2 cellular contexts compared by ENCODE assay signal in the genomic region with DNA sequence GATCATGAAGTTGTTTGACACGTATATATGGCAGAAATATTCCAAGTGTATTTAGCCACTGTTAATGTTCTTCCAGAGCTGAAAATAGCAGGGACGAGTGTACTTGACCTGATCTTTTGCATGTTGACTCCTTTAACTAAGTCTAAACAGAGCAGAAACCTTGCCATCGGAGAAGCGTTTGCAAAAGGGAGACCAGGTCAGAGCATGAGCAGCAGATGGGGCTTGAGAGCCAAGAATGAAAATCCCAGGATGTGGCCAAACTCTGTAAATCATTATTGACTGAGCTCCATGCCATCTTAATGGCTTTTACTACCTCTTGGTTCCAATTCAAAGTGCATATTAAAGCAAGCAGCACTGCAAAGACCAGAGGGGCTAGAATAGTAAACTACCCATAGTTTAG.
TF ChIP-seq lines count a peak whose summit lies in the region.

No MANE protein-coding gene starts in this region.

TF ChIP-seq in A549, 52 proteins besides CTCF, POLR2A, EP300 and RAD21:
- peak; percentile 39 for TF ChIP-seq SMC3 (IDR thresholded peaks at IDR 0.05)
- TF ChIP-seq NPAS2 (CRISPR knock-in tag; IDR thresholded peaks at IDR 0.05; ENCODE audit: borderline replicate concordance), result no peak
- TF ChIP-seq MYC (IDR thresholded peaks at IDR 0.05; ENCODE audit: borderline replicate concordance, low read length), result no peak
- no peak for TF ChIP-seq ZFP36 (IDR thresholded peaks at IDR 0.05; ENCODE audit: borderline replicate concordance, partially characterized antibody)
- TF ChIP-seq, protein P1, sequence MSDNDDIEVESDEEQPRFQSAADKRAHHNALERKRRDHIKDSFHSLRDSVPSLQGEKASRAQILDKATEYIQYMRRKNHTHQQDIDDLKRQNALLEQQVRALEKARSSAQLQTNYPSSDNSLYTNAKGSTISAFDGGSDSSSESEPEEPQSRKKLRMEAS (IDR thresholded peaks at IDR 0.05), result no peak
- TF ChIP-seq ZC3H11A (IDR thresholded peaks at IDR 0.05), result no peak
- TF ChIP-seq POLR2AphosphoS2 (conservative IDR thresholded peaks at IDR 0.05; ENCODE audit: low read length), result no peak

TF ChIP-seq in SK-N-SH treated with all-trans-retinoic acid at 6 μM for 48 hours, 23 proteins besides CTCF, POLR2A, EP300 and RAD21:
- TF ChIP-seq ARNTL (CRISPR knock-in tag; IDR thresholded peaks at IDR 0.05; ENCODE audit: borderline replicate concordance, low read depth), result no peak
- TF ChIP-seq TOX (CRISPR knock-in tag; IDR thresholded peaks at IDR 0.05; ENCODE audit: borderline replicate concordance), result no peak
- TF ChIP-seq ZC3H10 (CRISPR knock-in tag; IDR thresholded peaks at IDR 0.05), result no peak
- TF ChIP-seq, protein P2, sequence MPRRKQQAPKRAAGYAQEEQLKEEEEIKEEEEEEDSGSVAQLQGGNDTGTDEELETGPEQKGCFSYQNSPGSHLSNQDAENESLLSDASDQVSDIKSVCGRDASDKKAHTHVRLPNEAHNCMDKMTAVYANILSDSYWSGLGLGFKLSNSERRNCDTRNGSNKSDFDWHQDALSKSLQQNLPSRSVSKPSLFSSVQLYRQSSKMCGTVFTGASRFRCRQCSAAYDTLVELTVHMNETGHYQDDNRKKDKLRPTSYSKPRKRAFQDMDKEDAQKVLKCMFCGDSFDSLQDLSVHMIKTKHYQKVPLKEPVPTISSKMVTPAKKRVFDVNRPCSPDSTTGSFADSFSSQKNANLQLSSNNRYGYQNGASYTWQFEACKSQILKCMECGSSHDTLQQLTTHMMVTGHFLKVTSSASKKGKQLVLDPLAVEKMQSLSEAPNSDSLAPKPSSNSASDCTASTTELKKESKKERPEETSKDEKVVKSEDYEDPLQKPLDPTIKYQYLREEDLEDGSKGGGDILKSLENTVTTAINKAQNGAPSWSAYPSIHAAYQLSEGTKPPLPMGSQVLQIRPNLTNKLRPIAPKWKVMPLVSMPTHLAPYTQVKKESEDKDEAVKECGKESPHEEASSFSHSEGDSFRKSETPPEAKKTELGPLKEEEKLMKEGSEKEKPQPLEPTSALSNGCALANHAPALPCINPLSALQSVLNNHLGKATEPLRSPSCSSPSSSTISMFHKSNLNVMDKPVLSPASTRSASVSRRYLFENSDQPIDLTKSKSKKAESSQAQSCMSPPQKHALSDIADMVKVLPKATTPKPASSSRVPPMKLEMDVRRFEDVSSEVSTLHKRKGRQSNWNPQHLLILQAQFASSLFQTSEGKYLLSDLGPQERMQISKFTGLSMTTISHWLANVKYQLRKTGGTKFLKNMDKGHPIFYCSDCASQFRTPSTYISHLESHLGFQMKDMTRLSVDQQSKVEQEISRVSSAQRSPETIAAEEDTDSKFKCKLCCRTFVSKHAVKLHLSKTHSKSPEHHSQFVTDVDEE (CRISPR knock-in tag; IDR thresholded peaks at IDR 0.05), result no peak
- TF ChIP-seq TCF4 (CRISPR knock-in tag; IDR thresholded peaks at IDR 0.05; ENCODE audit: borderline replicate concordance), result no peak
- no peak for TF ChIP-seq ZNF70 (CRISPR knock-in tag; IDR thresholded peaks at IDR 0.05)
- TF ChIP-seq ZNF8 (CRISPR knock-in tag; IDR thresholded peaks at IDR 0.05), result no peak
- TF ChIP-seq RARB (CRISPR knock-in tag; IDR thresholded peaks at IDR 0.05), result no peak
- TF ChIP-seq ZFP30 (CRISPR knock-in tag; IDR thresholded peaks at IDR 0.05), result no peak
